19 cellular contexts compared by ENCODE assay signal in the genomic region with DNA sequence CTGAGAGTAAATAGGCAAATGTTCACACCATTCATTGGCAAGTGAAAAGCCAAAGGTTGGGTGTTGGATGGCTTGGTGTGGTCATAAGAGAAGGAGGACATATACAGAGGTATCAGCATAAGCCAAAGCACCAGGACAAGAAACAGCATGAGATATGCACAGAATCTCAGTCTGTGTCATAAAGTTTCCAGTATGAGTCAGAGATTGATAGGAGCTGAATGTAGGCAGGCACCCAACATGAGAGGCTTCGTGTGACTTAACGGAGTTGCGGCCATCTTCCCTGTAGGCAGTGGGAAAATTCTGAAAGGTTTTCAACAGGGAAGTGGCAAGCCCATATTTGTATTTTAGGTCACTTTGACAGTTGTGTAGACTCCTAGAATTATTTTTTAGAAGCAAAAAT. TPM values are rescaled to one million over a fixed set of nuclear protein-coding genes. Genes with fewer than 3 reads are reported as not detected.
DNase-seq lines count a peak whose midpoint lies in the region; ATAC-seq lines count a peak whose summit lies in the region.
"Had no signal": no experiment of that assay in that cellular context is flagged by ENCODE, and none has a peak within 500 bp of the region (broad histone marks: within the 10 kb centered on the region; RNA-seq: fewer than 3 reads in every experiment).

No MANE protein-coding gene starts in this region.

- no peaks in the 10 kb centered on the region for H4K20me1 ChIP-seq in Karpas-422 (ENCODE audit: insufficient read depth, low read depth, low read length)
- H4K20me1 ChIP-seq: BLaER1 treated with 17β-estradiol and CSF1 and Interleukin-3, amounts not matched to agents 10 nM and 100 nM had no signal

- peaks cover 11% of the 10 kb centered on the region for H3K27me3 Mint-ChIP-seq in stimulated activated memory B cell treated with anti-CD40 and anti-IgM and Interleukin-4, amounts not matched to agents 10 μg/mL and 1 μg/mL and 100 μg/mL, for 72 hours

- no peaks in the 10 kb centered on the region for H3K36me3 ChIP-seq in Karpas-422 (ENCODE audit: insufficient read depth, low read length)
- H3K36me3 ChIP-seq: BLaER1 treated with 17β-estradiol and CSF1 and Interleukin-3, amounts not matched to agents 10 nM and 100 nM; gastrocnemius medialis had no signal

- no peak overlapping the region for H3K27ac Mint-ChIP-seq in stimulated activated memory B cell treated with anti-CD40 and anti-IgM and Interleukin-4, amounts not matched to agents 10 μg/mL and 1 μg/mL and 100 μg/mL, for 72 hours
- H3K27ac Mint-ChIP-seq: HFFc6 had no signal

- ATAC-seq in GM19023 (IDR thresholded peaks at IDR 0.05; ENCODE audit: unreplicated experiment) (peak; percentile 58), HG02759 (IDR thresholded peaks at IDR 0.05; ENCODE audit: unreplicated experiment) (peak; percentile 58)
- peak; percentile 44 for ATAC-seq in stimulated activated memory B cell treated with anti-CD40 and anti-IgM and Interleukin-4, amounts not matched to agents 10 μg/mL and 1 μg/mL and 100 μg/mL, for 72 hours
- ATAC-seq: gastrocnemius medialis had no signal

- H3K4me3 ChIP-seq in Karpas-422 (ENCODE audit: low read length) = no peak overlapping the region
- H3K4me3 ChIP-seq: BLaER1 treated with 17β-estradiol and CSF1 and Interleukin-3, amounts not matched to agents 10 nM and 100 nM; gastrocnemius medialis; lung had no signal

- no peak overlapping the region for H2AFZ ChIP-seq in Karpas-422 (ENCODE audit: low read length)

- H3K9me3 ChIP-seq in Karpas-422 (ENCODE audit: low read length) = no peaks in the 10 kb centered on the region
- H3K9me3 ChIP-seq: BLaER1 treated with 17β-estradiol and CSF1 and Interleukin-3, amounts not matched to agents 10 nM and 100 nM; gastrocnemius medialis had no signal

- DNase-seq in NCI-H226 = peak; percentile 45
- no peak for DNase-seq in HPDE6-E6E7 (ENCODE audit: extremely low spot score)
- no peak for DNase-seq in Karpas-422
- no peak for DNase-seq in mucosa of gallbladder (ENCODE audit: low spot score)
- DNase-seq: activated effector memory CD4-positive, alpha-beta T cell treated with Interleukin-2 at 50 U/mL for 16 hours; amygdala; DMS153; gastrocnemius medialis; HFFc6; NCI-H1092 treated with DMSO at 0.1 percent for 48 hours; NCI-H2171 had no signal

- no peaks in the 10 kb centered on the region for H3K27me3 ChIP-seq in Karpas-422 (ENCODE audit: low read length)
- H3K27me3 ChIP-seq: BLaER1 treated with 17β-estradiol and CSF1 and Interleukin-3, amounts not matched to agents 10 nM and 100 nM; gastrocnemius medialis had no signal

- H3K27ac ChIP-seq in Karpas-422 (ENCODE audit: low read length) = no peak overlapping the region
- H3K27ac ChIP-seq: BLaER1 treated with 17β-estradiol and CSF1 and Interleukin-3, amounts not matched to agents 10 nM and 100 nM; gastrocnemius medialis; VCaP had no signal

- no peaks in the 10 kb centered on the region for H3K9me2 ChIP-seq in Karpas-422 (replicated peaks; ENCODE audit: insufficient read depth, low read length)

- H3K4me3 Mint-ChIP-seq in stimulated activated memory B cell treated with anti-CD40 and anti-IgM and Interleukin-4, amounts not matched to agents 10 μg/mL and 1 μg/mL and 100 μg/mL, for 72 hours = no peak overlapping the region
- H3K4me3 Mint-ChIP-seq: HFFc6 had no signal

- H3K9ac ChIP-seq in Karpas-422 (ENCODE audit: low read length) = no peak overlapping the region
- H3K9ac ChIP-seq: BLaER1 treated with 17β-estradiol and CSF1 and Interleukin-3, amounts not matched to agents 10 nM and 100 nM had no signal

- H3K9me3 Mint-ChIP-seq in stimulated activated memory B cell treated with anti-CD40 and anti-IgM and Interleukin-4, amounts not matched to agents 10 μg/mL and 1 μg/mL and 100 μg/mL, for 72 hours = no peaks in the 10 kb centered on the region
- H3K9me3 Mint-ChIP-seq: HFFc6 had no signal

- H3K4me2 ChIP-seq in Karpas-422 (ENCODE audit: low read depth, low read length, poor library complexity, severe bottlenecking) = no peak overlapping the region
- H3K4me2 ChIP-seq: BLaER1 treated with 17β-estradiol and CSF1 and Interleukin-3, amounts not matched to agents 10 nM and 100 nM had no signal

- no peaks in the 10 kb centered on the region for H3K4me1 Mint-ChIP-seq in stimulated activated memory B cell treated with anti-CD40 and anti-IgM and Interleukin-4, amounts not matched to agents 10 μg/mL and 1 μg/mL and 100 μg/mL, for 72 hours

- H3K79me2 ChIP-seq in Karpas-422 (ENCODE audit: low read length) = no peaks in the 10 kb centered on the region

- H3K36me3 Mint-ChIP-seq in stimulated activated memory B cell treated with anti-CD40 and anti-IgM and Interleukin-4, amounts not matched to agents 10 μg/mL and 1 μg/mL and 100 μg/mL, for 72 hours = no peaks in the 10 kb centered on the region

- H3K4me1 ChIP-seq in Karpas-422 (ENCODE audit: low read length) = no peaks in the 10 kb centered on the region
- H3K4me1 ChIP-seq: gastrocnemius medialis had no signal

RNA-seq across cellular contexts. Expression of gene SNCAIP, which starts 54.5 kb away (rescaled TPM):
- total RNA-seq in Karpas-422 (2014; rRNA removed; shearing (Covaris generic); ENCODE audit: low replicate concordance) = not detected in 2 replicates
- total RNA-seq in mucosa of gallbladder = 2.4 TPM
- total RNA-seq: activated CD8-positive, alpha-beta memory T cell treated with anti-CD3 and anti-CD28 coated beads for 36 hours; RPMI7951 had no signal
